In genomic region chr3:14796403-14797077, GRCh38 we compare ENCODE assay signal across 18 cellular contexts. TPM values are rescaled to one million over a fixed set of nuclear protein-coding genes. Genes with fewer than 3 reads are reported as not detected.
A peak's percentile ranks its signal among the peaks of the same experiment; 100 is the strongest.
DNase-seq lines count a peak whose midpoint lies in the region; ATAC-seq and TF ChIP-seq lines count a peak whose summit lies in the region.
"Had no signal": no experiment of that assay in that cellular context is flagged by ENCODE, and none has a peak within 500 bp of the region (broad histone marks: within the 10 kb centered on the region; RNA-seq: fewer than 3 reads in every experiment).

No MANE protein-coding gene starts in this region.

- no peak overlapping the region for H4K8ac ChIP-seq in trophoblast cell (ENCODE audit: low read depth, low read length)

- peak overlapping the region; percentile 32 for H3K9ac ChIP-seq in trophoblast cell (ENCODE audit: low read length)
- H3K9ac ChIP-seq: BLaER1 treated with 17β-estradiol and CSF1 and Interleukin-3, amounts not matched to agents 10 nM and 100 nM had no signal

- no peak overlapping the region for H4K91ac ChIP-seq in trophoblast cell (ENCODE audit: low read depth, low read length)

- intact Hi-C loops in activated T-helper 2 cell treated with anti-CD3 and anti-CD28 coated beads, Interferon-gamma antibody, Interleukin-2, Interleukin-4, amounts not matched to agents 10 μg/mL and 5 μg/mL and 100 μg/mL, durations not matched to agents 14 hours and 24 hours and 36 hours (cut with micrococcal nuclease), result no loop called here

- peaks cover 5 to 8% of the 10 kb centered on the region in 2 experiments for H3K4me1 ChIP-seq in trophoblast cell (ENCODE audit: control insufficient read depth in 1 of 2, insufficient read depth in 2 of 2, low read length in 2 of 2)

- no peaks in the 10 kb centered on the region for H3K27me3 ChIP-seq in trophoblast cell (ENCODE audit: insufficient read depth, low read length)
- H3K27me3 ChIP-seq: BLaER1 treated with 17β-estradiol and CSF1 and Interleukin-3, amounts not matched to agents 10 nM and 100 nM had no signal

- no peak overlapping the region for H3K14ac ChIP-seq in trophoblast cell (ENCODE audit: low read length)

- H3K27ac Mint-ChIP-seq in activated T-helper 2 cell treated with anti-CD3 and anti-CD28 coated beads, Interferon-gamma antibody, Interleukin-2, Interleukin-4, amounts not matched to agents 10 μg/mL and 5 μg/mL and 100 μg/mL, durations not matched to agents 14 hours and 24 hours and 36 hours, result no peak overlapping the region

- no peaks in the 10 kb centered on the region for H3K36me3 Mint-ChIP-seq in activated T-helper 2 cell treated with anti-CD3 and anti-CD28 coated beads, Interferon-gamma antibody, Interleukin-2, Interleukin-4, amounts not matched to agents 10 μg/mL and 5 μg/mL and 100 μg/mL, durations not matched to agents 14 hours and 24 hours and 36 hours (ENCODE audit: low read depth)

- H3K4me2 ChIP-seq in trophoblast cell (ENCODE audit: low read length), result no peak overlapping the region
- H3K4me2 ChIP-seq: BLaER1 treated with 17β-estradiol and CSF1 and Interleukin-3, amounts not matched to agents 10 nM and 100 nM had no signal

- H3K23ac ChIP-seq in trophoblast cell (ENCODE audit: low read length), result no peak overlapping the region

- no peak overlapping the region for H4K12ac ChIP-seq in trophoblast cell (ENCODE audit: low read depth, low read length)

- H3K4ac ChIP-seq in trophoblast cell (ENCODE audit: low read depth, low read length), result no peak overlapping the region

- no peaks in the 10 kb centered on the region for H3K79me1 ChIP-seq in trophoblast cell (ENCODE audit: low read length)

- TF ChIP-seq CTCF in coronary artery (IDR thresholded peaks at IDR 0.05), result no peak

- H2AK5ac ChIP-seq in trophoblast cell (ENCODE audit: low read length), result no peak overlapping the region

- H2BK120ac ChIP-seq in trophoblast cell (ENCODE audit: insufficient read depth, low read length, poor library complexity), result no peak overlapping the region

- H2BK12ac ChIP-seq in trophoblast cell (ENCODE audit: low read length), result no peak overlapping the region

- H3K4me3 ChIP-seq in coronary artery (no peak overlapping the region), trophoblast cell (ENCODE audit: low read depth, low read length) (peak overlapping the region; percentile 23)
- H3K4me3 ChIP-seq: BLaER1 treated with 17β-estradiol and CSF1 and Interleukin-3, amounts not matched to agents 10 nM and 100 nM had no signal

- H3K79me2 ChIP-seq in trophoblast cell (ENCODE audit: control insufficient read depth, insufficient read depth, low read length, poor library complexity), result no peaks in the 10 kb centered on the region

- no peak overlapping the region for H3K18ac ChIP-seq in trophoblast cell (ENCODE audit: low read length)

- peak; percentile 4 for DNase-seq in CD1c-positive myeloid dendritic cell (ENCODE audit: extremely low spot score)
- DNase-seq in NCI-H2227 treated with DMSO at 0.1 percent for 48 hours (lab: John Stamatoyannopoulos, UW), result peak; percentile 28
- DNase-seq in coronary artery (ENCODE audit: low spot score), result peak; percentile 66
- no peak for DNase-seq in trophoblast cell
- no peak for DNase-seq in activated T-helper 2 cell treated with anti-CD3 and anti-CD28 coated beads, Interferon-gamma antibody, Interleukin-2, Interleukin-4, amounts not matched to agents 10 μg/mL and 5 μg/mL and 100 μg/mL, durations not matched to agents 14 hours and 24 hours and 36 hours (ENCODE audit: low spot score)
- DNase-seq in NCI-H187 treated with DMSO at 0.1 percent for 48 hours (lab: John Stamatoyannopoulos, UW), result no peak
- DNase-seq in GF-D8 (lab: John Stamatoyannopoulos, UW), result no peak
- DNase-seq: DMS153, HCEC 1CT, NCI-H1105, NCI-H187, NCI-H510A, NCI-H82, Right ventricle myocardium superior had no signal

- WGBS in trophoblast cell (ENCODE audit: extremely low coverage, insufficient coverage, insufficient read length), result no CpG with 5 or more reads among the region's 14 CpGs

- no peak overlapping the region for H2BK5ac ChIP-seq in trophoblast cell (ENCODE audit: low read depth, low read length, poor library complexity)

- no peaks in the 10 kb centered on the region for H3K9me3 Mint-ChIP-seq in activated T-helper 2 cell treated with anti-CD3 and anti-CD28 coated beads, Interferon-gamma antibody, Interleukin-2, Interleukin-4, amounts not matched to agents 10 μg/mL and 5 μg/mL and 100 μg/mL, durations not matched to agents 14 hours and 24 hours and 36 hours

- ATAC-seq in GM18517 (IDR thresholded peaks at IDR 0.05; ENCODE audit: unreplicated experiment), result no peak
- ATAC-seq: Panc1 had no signal

- no peak overlapping the region for H2AFZ ChIP-seq in trophoblast cell (ENCODE audit: insufficient read depth, low read length, poor library complexity)

- no peak overlapping the region for H3K27ac ChIP-seq in coronary artery
- no peak overlapping the region for H3K27ac ChIP-seq in trophoblast cell (ENCODE audit: low read depth, low read length)
- H3K27ac ChIP-seq: BLaER1 treated with 17β-estradiol and CSF1 and Interleukin-3, amounts not matched to agents 10 nM and 100 nM had no signal

- no peaks in the 10 kb centered on the region for H3K4me1 Mint-ChIP-seq in activated T-helper 2 cell treated with anti-CD3 and anti-CD28 coated beads, Interferon-gamma antibody, Interleukin-2, Interleukin-4, amounts not matched to agents 10 μg/mL and 5 μg/mL and 100 μg/mL, durations not matched to agents 14 hours and 24 hours and 36 hours (ENCODE audit: low read depth)

- H3K9me3 ChIP-seq in trophoblast cell (ENCODE audit: insufficient read depth, low read depth, low read length), result peaks cover 4% of the 10 kb centered on the region
- H3K9me3 ChIP-seq: BLaER1 treated with 17β-estradiol and CSF1 and Interleukin-3, amounts not matched to agents 10 nM and 100 nM had no signal

- no peaks in the 10 kb centered on the region for H3K36me3 ChIP-seq in trophoblast cell (ENCODE audit: control insufficient read depth in 1 of 2, insufficient read depth in 2 of 2, low read length in 2 of 2)
- H3K36me3 ChIP-seq: BLaER1 treated with 17β-estradiol and CSF1 and Interleukin-3, amounts not matched to agents 10 nM and 100 nM had no signal

- no peak overlapping the region for H3K4me3 Mint-ChIP-seq in activated T-helper 2 cell treated with anti-CD3 and anti-CD28 coated beads, Interferon-gamma antibody, Interleukin-2, Interleukin-4, amounts not matched to agents 10 μg/mL and 5 μg/mL and 100 μg/mL, durations not matched to agents 14 hours and 24 hours and 36 hours (ENCODE audit: low read depth)

- no peaks in the 10 kb centered on the region for H3K27me3 Mint-ChIP-seq in activated T-helper 2 cell treated with anti-CD3 and anti-CD28 coated beads, Interferon-gamma antibody, Interleukin-2, Interleukin-4, amounts not matched to agents 10 μg/mL and 5 μg/mL and 100 μg/mL, durations not matched to agents 14 hours and 24 hours and 36 hours (ENCODE audit: low read depth)

RNA-seq across cellular contexts. Expression of gene FGD5, which starts 22.2 kb away (rescaled TPM):
- polyA plus RNA-seq in trophoblast cell (2013), result 23.6 and 27.1 TPM in 2 replicates
- 0.09 TPM in 1 of 2 replicates, not detected in the other for total RNA-seq in activated T-helper 2 cell treated with anti-CD3 and anti-CD28 coated beads, Interferon-gamma antibody, Interleukin-2, Interleukin-4, amounts not matched to agents 10 μg/mL and 5 μg/mL and 100 μg/mL, durations not matched to agents 14 hours and 24 hours and 36 hours
- total RNA-seq: A172 had no signal

Comparison
In these comparisons a context has a peak if more than half of its experiments do, and no peak if none do; other contexts are left out.
1. DNase-seq: peak in CD1c-positive myeloid dendritic cell (single experiment), NCI-H2227 treated with DMSO at 0.1 percent for 48 hours (single experiment) and coronary artery (single experiment); none in trophoblast cell (0 of 2), activated T-helper 2 cell treated with anti-CD3 and anti-CD28 coated beads, Interferon-gamma antibody, Interleukin-2, Interleukin-4, amounts not matched to agents 10 μg/mL and 5 μg/mL and 100 μg/mL, durations not matched to agents 14 hours and 24 hours and 36 hours (single experiment), NCI-H187 treated with DMSO at 0.1 percent for 48 hours (single experiment) and GF-D8 (single experiment).